Comparison of ENCODE assay signal across 35 cellular contexts in genomic region chr20:20227013-20227571, GRCh38.
"Had no signal": no experiment of that assay in that cellular context is flagged by ENCODE, and none has a peak within 500 bp of the region (broad histone marks: within the 10 kb centered on the region; RNA-seq: fewer than 3 reads in every experiment).

No MANE protein-coding gene starts in this region.

- DNase-seq: activated CD4-positive, alpha-beta T cell treated with anti-CD3 and anti-CD28 coated beads for 36 hours; activated CD4-positive, alpha-beta T cell treated with anti-CD3 and anti-CD28 coated beads, Interleukin-2, amount 10 ng/mL, durations not matched to agents 7 days and 5 days; activated CD4-positive, alpha-beta T cell treated with anti-CD3 and anti-CD28 coated beads, Interleukin-2, amount 50 U/mL, for 48 hours; activated CD8-positive, alpha-beta T cell treated with anti-CD3 and anti-CD28 coated beads, Interleukin-2, amount 10 ng/mL, durations not matched to agents 7 days and 5 days; activated gamma-delta T cell; activated naive CD4-positive, alpha-beta T cell treated with Interleukin-2 at 50 U/mL for 16 hours; activated naive CD8-positive, alpha-beta T cell treated with anti-CD3 and anti-CD28 coated beads, Interleukin-2, amount 10 ng/mL, durations not matched to agents 7 days and 5 days; activated T-cell treated with anti-CD3 and anti-CD28 coated beads, Interleukin-2, amount 50 U/mL, for 24 hours; amygdala; Kasumi-1; KG1; MM.1S; MV-4-11; NCI-H146; NCI-H187; NCI-H2029 treated with DMSO at 0.1 percent for 48 hours; NCI-H2107; NCI-H2171; NCI-H510A; NCI-H526; NCI-H748 treated with DMSO at 0.1 percent for 48 hours; NK-92 treated with Interleukin-12 subunit alpha and Interleukin-12 subunit beta, amount 100 ng/mL, for 24 hours; PC-9; SHP77; SK-N-SH had no signal

- H3K36me3 Mint-ChIP-seq: activated naive CD4-positive, alpha-beta T cell treated with anti-CD3 and anti-CD28 coated beads, Interleukin-2, amount 50 U/mL, for 24 hours; activated naive CD8-positive, alpha-beta T cell treated with anti-CD3 and anti-CD28 coated beads, Interleukin-2, amount 10 ng/mL, durations not matched to agents 7 days and 5 days had no signal

- H3K36me3 ChIP-seq: ascending aorta, cardiac muscle cell, SJSA1 had no signal

- H3K4me3 Mint-ChIP-seq: activated CD4-positive, alpha-beta T cell treated with anti-CD3 and anti-CD28 coated beads for 36 hours; activated CD4-positive, alpha-beta T cell treated with anti-CD3 and anti-CD28 coated beads, Interleukin-2, amount 10 ng/mL, durations not matched to agents 7 days and 5 days; activated CD8-positive, alpha-beta T cell treated with anti-CD3 and anti-CD28 coated beads, Interleukin-2, amount 10 ng/mL, durations not matched to agents 7 days and 5 days; activated naive CD4-positive, alpha-beta T cell treated with anti-CD3 and anti-CD28 coated beads, Interleukin-2, amount 50 U/mL, for 24 hours; activated naive CD8-positive, alpha-beta T cell treated with anti-CD3 and anti-CD28 coated beads, Interleukin-2, amount 10 ng/mL, durations not matched to agents 7 days and 5 days; activated T-cell treated with anti-CD3 and anti-CD28 coated beads, Interleukin-2, amount 50 U/mL, for 24 hours; T-helper 1 cell treated with Interleukin-12 subunit alpha and Interleukin-12 subunit beta and Interleukin-4 antibody, amounts not matched to agents 30 μg/mL and 1 μg/mL, for 36 hours; T-helper 2 cell treated with Interferon-gamma antibody and Interleukin-4, amounts not matched to agents 5 μg/mL and 100 μg/mL, for 36 hours had no signal

- H3K27ac ChIP-seq: ascending aorta, cardiac muscle cell, PC-9, SJSA1 had no signal

- H3K4me1 ChIP-seq: ascending aorta, SJSA1 had no signal

- H3K27me3 ChIP-seq: ascending aorta, cardiac muscle cell had no signal

- FAIRE-seq: RCC 7860, TTC549 had no signal

- H3K9me3 ChIP-seq: ascending aorta, SJSA1, SK-N-SH had no signal

- H3K4me3 ChIP-seq: ascending aorta, cardiac muscle cell, PC-9, SJSA1 had no signal

- H3K9me3 Mint-ChIP-seq: activated naive CD4-positive, alpha-beta T cell treated with anti-CD3 and anti-CD28 coated beads, Interleukin-2, amount 50 U/mL, for 24 hours; activated naive CD8-positive, alpha-beta T cell treated with anti-CD3 and anti-CD28 coated beads, Interleukin-2, amount 10 ng/mL, durations not matched to agents 7 days and 5 days; activated T-helper 2 cell treated with anti-CD3 and anti-CD28 coated beads, Interferon-gamma antibody, Interleukin-2, Interleukin-4, amounts not matched to agents 10 μg/mL and 5 μg/mL and 100 μg/mL, durations not matched to agents 14 hours and 24 hours and 36 hours; T-helper 1 cell treated with Interleukin-12 subunit alpha and Interleukin-12 subunit beta and Interleukin-4 antibody, amounts not matched to agents 30 μg/mL and 1 μg/mL, for 36 hours; T-helper 2 cell treated with Interferon-gamma antibody and Interleukin-4, amounts not matched to agents 5 μg/mL and 100 μg/mL, for 36 hours had no signal

- H3K4me1 Mint-ChIP-seq: activated CD4-positive, alpha-beta T cell treated with anti-CD3 and anti-CD28 coated beads for 36 hours; activated CD4-positive, alpha-beta T cell treated with anti-CD3 and anti-CD28 coated beads, Interleukin-2, amount 10 ng/mL, durations not matched to agents 7 days and 5 days; activated naive CD4-positive, alpha-beta T cell treated with anti-CD3 and anti-CD28 coated beads, Interleukin-2, amount 50 U/mL, for 24 hours; activated naive CD8-positive, alpha-beta T cell treated with anti-CD3 and anti-CD28 coated beads, Interleukin-2, amount 10 ng/mL, durations not matched to agents 7 days and 5 days had no signal

- H3K27ac Mint-ChIP-seq: activated CD4-positive, alpha-beta T cell treated with anti-CD3 and anti-CD28 coated beads for 36 hours; activated CD4-positive, alpha-beta T cell treated with anti-CD3 and anti-CD28 coated beads, Interleukin-2, amount 10 ng/mL, durations not matched to agents 7 days and 5 days; activated CD8-positive, alpha-beta T cell treated with anti-CD3 and anti-CD28 coated beads, Interleukin-2, amount 10 ng/mL, durations not matched to agents 7 days and 5 days; activated naive CD8-positive, alpha-beta T cell treated with anti-CD3 and anti-CD28 coated beads, Interleukin-2, amount 10 ng/mL, durations not matched to agents 7 days and 5 days; activated T-cell treated with anti-CD3 and anti-CD28 coated beads, Interleukin-2, amount 50 U/mL, for 24 hours; activated T-helper 2 cell treated with anti-CD3 and anti-CD28 coated beads, Interferon-gamma antibody, Interleukin-2, Interleukin-4, amounts not matched to agents 10 μg/mL and 5 μg/mL and 100 μg/mL, durations not matched to agents 14 hours and 24 hours and 36 hours; T-helper 1 cell treated with Interleukin-12 subunit alpha and Interleukin-12 subunit beta and Interleukin-4 antibody, amounts not matched to agents 30 μg/mL and 1 μg/mL, for 36 hours; T-helper 2 cell treated with Interferon-gamma antibody and Interleukin-4, amounts not matched to agents 5 μg/mL and 100 μg/mL, for 36 hours had no signal

- H3K4me2 ChIP-seq: PC-9, SK-N-SH had no signal

- ATAC-seq: activated CD4-positive, alpha-beta T cell treated with anti-CD3 and anti-CD28 coated beads for 36 hours; activated CD4-positive, CD25-positive, alpha-beta regulatory T cell treated with anti-CD3 and anti-CD28 coated beads, Interleukin-2, amount 50 U/mL, for 24 hours; activated CD8-positive, alpha-beta T cell treated with anti-CD3 and anti-CD28 coated beads, Interleukin-2, amount 10 ng/mL, durations not matched to agents 7 days and 5 days had no signal
